In the genomic region with DNA sequence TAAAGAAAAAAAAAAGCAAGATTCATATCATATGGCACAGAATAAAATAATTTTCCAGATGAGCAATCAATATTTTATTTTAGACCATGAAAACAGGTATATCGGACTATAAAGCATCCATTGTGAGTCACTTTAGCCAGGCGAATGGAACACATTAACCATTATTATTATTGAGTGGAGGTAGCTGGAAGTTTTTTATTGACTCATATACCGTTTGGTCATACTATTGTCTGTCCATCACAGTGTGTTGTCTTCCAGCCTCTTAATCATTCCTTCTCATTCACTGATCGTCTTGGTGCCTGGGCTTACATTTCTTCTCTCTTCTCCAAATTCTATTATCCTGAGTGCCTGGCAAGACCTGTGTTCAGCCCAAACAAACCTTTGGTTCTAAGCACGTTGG, we compare ENCODE assay signal across 15 cellular contexts.
DNase-seq lines count a peak whose midpoint lies in the region; ATAC-seq and TF ChIP-seq lines count a peak whose summit lies in the region.
"Had no signal": no experiment of that assay in that cellular context is flagged by ENCODE, and none has a peak within 500 bp of the region (broad histone marks: within the 10 kb centered on the region; RNA-seq: fewer than 3 reads in every experiment).

No MANE protein-coding gene starts in this region.

- POLR2A ChIA-PET in SK-N-SH (lab: Yijun Ruan, JAX) (no interaction called here), RWPE1 (lab: Yijun Ruan, JAX; ENCODE audit: low non-redundant PET) (no interaction called here)

- CTCF ChIA-PET in SK-N-SH (lab: Yijun Ruan, JAX) (interaction anchor here (1.0 kb wide), 1 partner anchor 13 kb away, joined by 3 read pairs; no protein-coding TSS in a partner anchor), RWPE1 (lab: Yijun Ruan, JAX) (no interaction called here)

- DNase-seq in SK-N-SH (no peak), RWPE1 (ENCODE audit: low spot score) (peak; percentile 8), fibroblast of mammary gland (ENCODE audit: low read depth) (peak; percentile 28), renal cortical epithelial cell (ENCODE audit: low read depth) (peak; percentile 47), NCI-H69 (lab: John Stamatoyannopoulos, UW) (no peak), GM13976 (ENCODE audit: low spot score) (no peak), caudate nucleus (lab: John Stamatoyannopoulos, UW) (no peak)
- DNase-seq: CD8-positive, alpha-beta T cell; COR-L47; DMS153; DND-41; GOT3; H9 had no signal

- 19% methylated on average over 5 of the region's 5 CpGs for WGBS in SK-N-SH (ENCODE audit: low lambda C conversion rate)

- H3K79me2 ChIP-seq in SK-N-SH (ENCODE audit: insufficient read depth): no peaks in the 10 kb centered on the region

- TF ChIP-seq CTCF in SK-N-SH (IDR thresholded peaks at IDR 0.05) (no peak), RWPE1 (conservative IDR thresholded peaks at IDR 0.05; ENCODE audit: low read depth) (no peak), fibroblast of mammary gland (conservative IDR thresholded peaks at IDR 0.05; ENCODE audit: control insufficient read depth, insufficient read depth, low read depth, low read length) (no peak), GM13976 (IDR thresholded peaks at IDR 0.05; ENCODE audit: borderline replicate concordance, control extremely low read depth, extremely low read depth, insufficient read depth, missing control alignments) (no peak)

- H2AFZ ChIP-seq in SK-N-SH (ENCODE audit: low read depth): no peak overlapping the region

- TF ChIP-seq RAD21 in SK-N-SH (IDR thresholded peaks at IDR 0.05; ENCODE audit: low read length): no peak

- H3K36me3 ChIP-seq in SK-N-SH (replicated peaks in 1 of 2; ENCODE audit: control insufficient read depth in 1 of 2, insufficient read depth in 2 of 2, low read length in 1 of 2): no peaks in the 10 kb centered on the region

- TF ChIP-seq EP300 in SK-N-SH (IDR thresholded peaks at IDR 0.05; ENCODE audit: borderline replicate concordance in 1 of 2, low read depth in 1 of 2, low read length in 1 of 2): no peak

- in situ Hi-C loops in GM13976 (cut with MboI; ENCODE audit: low sequenced_read_pairs, unreplicated experiment): no loop called here

- peaks cover 26% of the 10 kb centered on the region for H3F3A ChIP-seq in SK-N-SH (replicated peaks; ENCODE audit: insufficient read depth)

- H4K20me1 ChIP-seq in SK-N-SH (ENCODE audit: insufficient read depth): no peaks in the 10 kb centered on the region

- no peaks in the 10 kb centered on the region for H3K9me3 ChIP-seq in SK-N-SH

- no peak overlapping the region for H3K9ac ChIP-seq in SK-N-SH

- H3K27ac ChIP-seq in SK-N-SH (ENCODE audit: low read depth in 2 of 2, low read length in 1 of 2) (no peak overlapping the region), RWPE1 (no peak overlapping the region), caudate nucleus (ENCODE audit: low read depth, low read length) (no peak overlapping the region)
- H3K27ac ChIP-seq: 22Rv1 had no signal

- no peaks in the 10 kb centered on the region; a peak in 1 of 4 replicates for H3K4me1 ChIP-seq in SK-N-SH (ENCODE audit: control insufficient read depth in 1 of 2, insufficient read depth in 2 of 2, low read depth in 1 of 2, low read length in 1 of 2)

- no peak overlapping the region for H3K4me3 ChIP-seq in SK-N-SH (ENCODE audit: low read depth in 2 of 2, low read length in 1 of 2)
- H3K4me3 ChIP-seq in fibroblast of mammary gland (ENCODE audit: control insufficient read depth, low read depth, low read length): no peak overlapping the region

- no peak overlapping the region for H3K4me2 ChIP-seq in SK-N-SH

- no peaks in the 10 kb centered on the region for H3K27me3 ChIP-seq in SK-N-SH (ENCODE audit: insufficient read depth)

- no peak for ATAC-seq in SK-N-SH treated with all-trans-retinoic acid at 6 μM for 48 hours
- ATAC-seq: CD8-positive, alpha-beta T cell had no signal

- no peaks in the 10 kb centered on the region for H3K9me2 ChIP-seq in SK-N-SH

TF ChIP-seq in SK-N-SH, 30 proteins besides CTCF, POLR2A, EP300 and RAD21 (continues in another document):
- TF ChIP-seq MEF2A (IDR thresholded peaks at IDR 0.05; ENCODE audit: borderline replicate concordance, low read depth) (no peak), TAF1 (IDR thresholded peaks at IDR 0.05; ENCODE audit: borderline replicate concordance, low read depth, low read length) (no peak), RCOR1 (IDR thresholded peaks at IDR 0.05; ENCODE audit: low read length) (no peak), YY1 (IDR thresholded peaks at IDR 0.05; ENCODE audit: low read depth) (no peak), TCF12 (IDR thresholded peaks at IDR 0.05) (peak; percentile 19; the same call in 1 of the 2 replicates), ELF1 (IDR thresholded peaks at IDR 0.05) (no peak), EZH2phosphoT487 (IDR thresholded peaks at IDR 0.05; ENCODE audit: borderline replicate concordance, low read depth) (no peak), FOXJ3 (CRISPR knock-in tag; IDR thresholded peaks at IDR 0.05) (no peak), FOSL2 (IDR thresholded peaks at IDR 0.05; ENCODE audit: borderline replicate concordance, low read depth) (0 out of 2 replicates have a peak, but pooled peaks have one; percentile 9)
- TF ChIP-seq, protein P1, sequence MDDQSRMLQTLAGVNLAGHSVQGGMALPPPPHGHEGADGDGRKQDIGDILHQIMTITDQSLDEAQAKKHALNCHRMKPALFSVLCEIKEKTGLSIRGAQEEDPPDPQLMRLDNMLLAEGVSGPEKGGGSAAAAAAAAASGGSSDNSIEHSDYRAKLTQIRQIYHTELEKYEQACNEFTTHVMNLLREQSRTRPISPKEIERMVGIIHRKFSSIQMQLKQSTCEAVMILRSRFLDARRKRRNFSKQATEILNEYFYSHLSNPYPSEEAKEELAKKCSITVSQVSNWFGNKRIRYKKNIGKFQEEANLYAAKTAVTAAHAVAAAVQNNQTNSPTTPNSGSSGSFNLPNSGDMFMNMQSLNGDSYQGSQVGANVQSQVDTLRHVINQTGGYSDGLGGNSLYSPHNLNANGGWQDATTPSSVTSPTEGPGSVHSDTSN (IDR thresholded peaks at IDR 0.05): 0 out of 2 replicates have a peak, but pooled peaks have one; percentile 13
- TF ChIP-seq, protein P2, sequence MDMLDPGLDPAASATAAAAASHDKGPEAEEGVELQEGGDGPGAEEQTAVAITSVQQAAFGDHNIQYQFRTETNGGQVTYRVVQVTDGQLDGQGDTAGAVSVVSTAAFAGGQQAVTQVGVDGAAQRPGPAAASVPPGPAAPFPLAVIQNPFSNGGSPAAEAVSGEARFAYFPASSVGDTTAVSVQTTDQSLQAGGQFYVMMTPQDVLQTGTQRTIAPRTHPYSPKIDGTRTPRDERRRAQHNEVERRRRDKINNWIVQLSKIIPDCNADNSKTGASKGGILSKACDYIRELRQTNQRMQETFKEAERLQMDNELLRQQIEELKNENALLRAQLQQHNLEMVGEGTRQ (IDR thresholded peaks at IDR 0.05; ENCODE audit: borderline replicate concordance, low read depth, low read length): no peak

TF ChIP-seq in SK-N-SH treated with all-trans-retinoic acid at 6 μM for 48 hours, 23 proteins besides CTCF, POLR2A, EP300 and RAD21 (continues in another document):
- TF ChIP-seq, protein P3, sequence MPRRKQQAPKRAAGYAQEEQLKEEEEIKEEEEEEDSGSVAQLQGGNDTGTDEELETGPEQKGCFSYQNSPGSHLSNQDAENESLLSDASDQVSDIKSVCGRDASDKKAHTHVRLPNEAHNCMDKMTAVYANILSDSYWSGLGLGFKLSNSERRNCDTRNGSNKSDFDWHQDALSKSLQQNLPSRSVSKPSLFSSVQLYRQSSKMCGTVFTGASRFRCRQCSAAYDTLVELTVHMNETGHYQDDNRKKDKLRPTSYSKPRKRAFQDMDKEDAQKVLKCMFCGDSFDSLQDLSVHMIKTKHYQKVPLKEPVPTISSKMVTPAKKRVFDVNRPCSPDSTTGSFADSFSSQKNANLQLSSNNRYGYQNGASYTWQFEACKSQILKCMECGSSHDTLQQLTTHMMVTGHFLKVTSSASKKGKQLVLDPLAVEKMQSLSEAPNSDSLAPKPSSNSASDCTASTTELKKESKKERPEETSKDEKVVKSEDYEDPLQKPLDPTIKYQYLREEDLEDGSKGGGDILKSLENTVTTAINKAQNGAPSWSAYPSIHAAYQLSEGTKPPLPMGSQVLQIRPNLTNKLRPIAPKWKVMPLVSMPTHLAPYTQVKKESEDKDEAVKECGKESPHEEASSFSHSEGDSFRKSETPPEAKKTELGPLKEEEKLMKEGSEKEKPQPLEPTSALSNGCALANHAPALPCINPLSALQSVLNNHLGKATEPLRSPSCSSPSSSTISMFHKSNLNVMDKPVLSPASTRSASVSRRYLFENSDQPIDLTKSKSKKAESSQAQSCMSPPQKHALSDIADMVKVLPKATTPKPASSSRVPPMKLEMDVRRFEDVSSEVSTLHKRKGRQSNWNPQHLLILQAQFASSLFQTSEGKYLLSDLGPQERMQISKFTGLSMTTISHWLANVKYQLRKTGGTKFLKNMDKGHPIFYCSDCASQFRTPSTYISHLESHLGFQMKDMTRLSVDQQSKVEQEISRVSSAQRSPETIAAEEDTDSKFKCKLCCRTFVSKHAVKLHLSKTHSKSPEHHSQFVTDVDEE (CRISPR knock-in tag; IDR thresholded peaks at IDR 0.05): no peak
- TF ChIP-seq ZNF565 (CRISPR knock-in tag; conservative IDR thresholded peaks at IDR 0.05; ENCODE audit: low read depth) (no peak), TOX (CRISPR knock-in tag; IDR thresholded peaks at IDR 0.05; ENCODE audit: borderline replicate concordance) (no peak), ZC3H10 (CRISPR knock-in tag; IDR thresholded peaks at IDR 0.05) (no peak), ZNF70 (CRISPR knock-in tag; IDR thresholded peaks at IDR 0.05) (no peak)
- TF ChIP-seq, protein P4, sequence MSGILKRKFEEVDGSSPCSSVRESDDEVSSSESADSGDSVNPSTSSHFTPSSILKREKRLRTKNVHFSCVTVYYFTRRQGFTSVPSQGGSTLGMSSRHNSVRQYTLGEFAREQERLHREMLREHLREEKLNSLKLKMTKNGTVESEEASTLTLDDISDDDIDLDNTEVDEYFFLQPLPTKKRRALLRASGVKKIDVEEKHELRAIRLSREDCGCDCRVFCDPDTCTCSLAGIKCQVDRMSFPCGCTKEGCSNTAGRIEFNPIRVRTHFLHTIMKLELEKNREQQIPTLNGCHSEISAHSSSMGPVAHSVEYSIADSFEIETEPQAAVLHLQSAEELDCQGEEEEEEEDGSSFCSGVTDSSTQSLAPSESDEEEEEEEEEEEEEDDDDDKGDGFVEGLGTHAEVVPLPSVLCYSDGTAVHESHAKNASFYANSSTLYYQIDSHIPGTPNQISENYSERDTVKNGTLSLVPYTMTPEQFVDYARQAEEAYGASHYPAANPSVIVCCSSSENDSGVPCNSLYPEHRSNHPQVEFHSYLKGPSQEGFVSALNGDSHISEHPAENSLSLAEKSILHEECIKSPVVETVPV (CRISPR knock-in tag; IDR thresholded peaks at IDR 0.05): no peak

Comparison
In these comparisons a context has a peak if more than half of its experiments do, and no peak if none do; other contexts are left out.
1. DNase-seq: peak in RWPE1 (single experiment), fibroblast of mammary gland (single experiment) and renal cortical epithelial cell (single experiment); none in SK-N-SH (single experiment), NCI-H69 (single experiment), GM13976 (single experiment) and caudate nucleus (0 of 61).